ENCODE assay signal across 25 cellular contexts in genomic region chr1:111717450-111717849, GRCh38. TPM values are rescaled to one million over a fixed set of nuclear protein-coding genes. Genes with fewer than 3 reads are reported as not detected.
DNase-seq lines count a peak whose midpoint lies in the region; ATAC-seq and TF ChIP-seq lines count a peak whose summit lies in the region.
"Had no signal": no experiment of that assay in that cellular context is flagged by ENCODE, and none has a peak within 500 bp of the region (broad histone marks: within the 10 kb centered on the region; RNA-seq: fewer than 3 reads in every experiment).

No MANE protein-coding gene starts in this region.

- H3K9me3 ChIP-seq in CD4-positive, alpha-beta T cell (ENCODE audit: control insufficient read depth, low read length) = no peaks in the 10 kb centered on the region
- H3K9me3 ChIP-seq: BLaER1, Caco-2, SJSA1 had no signal

- ATAC-seq in activated CD8-positive, alpha-beta memory T cell treated with anti-CD3 and anti-CD28 coated beads, Interleukin-2, amount 10 ng/mL, durations not matched to agents 7 days and 5 days = no peak
- ATAC-seq in CD4-positive, alpha-beta T cell (ENCODE audit: poor library complexity) = no peak
- ATAC-seq in stimulated activated effector memory CD8-positive, alpha-beta T cell treated with anti-CD3 and anti-CD28 coated beads, Interleukin-12 subunit alpha, Interleukin-12 subunit beta, amount 100 ng/mL, for 72 hours = no peak
- ATAC-seq in GM19395 (IDR thresholded peaks at IDR 0.05; ENCODE audit: unreplicated experiment) = no peak
- ATAC-seq: CD8-positive, alpha-beta T cell had no signal

- DNase-seq in activated CD8-positive, alpha-beta memory T cell treated with anti-CD3 and anti-CD28 coated beads, Interleukin-2, amount 10 ng/mL, durations not matched to agents 7 days and 5 days = no peak
- no peak for DNase-seq in activated CD8-positive, alpha-beta memory T cell treated with anti-CD3 and anti-CD28 coated beads for 24 hours
- DNase-seq in CD4-positive, alpha-beta T cell = no peak
- DNase-seq in activated T-helper 1 cell treated with anti-CD3 and anti-CD28 coated beads, Interleukin-12 subunit alpha, Interleukin-12 subunit beta, Interleukin-2, Interleukin-4 antibody, amounts not matched to agents 30 ng/mL and 10 ng/mL and 1 ng/mL, durations not matched to agents 14 hours and 24 hours and 36 hours (ENCODE audit: low spot score) = no peak
- no peak for DNase-seq in stimulated activated effector memory CD8-positive, alpha-beta T cell treated with anti-CD3 and anti-CD28 coated beads, Interleukin-12 subunit alpha, Interleukin-12 subunit beta, amount 100 ng/mL, for 72 hours (ENCODE audit: low spot score in 2 of 2)
- no peak for DNase-seq in HFFc6
- DNase-seq: Caco-2; CD8-positive, alpha-beta T cell; DMS79 treated with DMSO at 0.1 percent for 48 hours; GF-D8; Karpas-422; NCI-H1092; NCI-H1417 treated with DMSO at 0.1 percent for 48 hours; NCI-H1694 treated with DMSO at 0.1 percent for 48 hours; NCI-H2081 treated with DMSO at 0.1 percent for 48 hours; NCI-H2171; NCI-H226; NCI-H510A; NCI-H69; Right ventricle myocardium superior; RPMI8226 had no signal

- no peak overlapping the region for H3K4me3 Mint-ChIP-seq in activated CD8-positive, alpha-beta memory T cell treated with anti-CD3 and anti-CD28 coated beads, Interleukin-2, amount 10 ng/mL, durations not matched to agents 7 days and 5 days
- H3K4me3 Mint-ChIP-seq in CD4-positive, alpha-beta T cell = no peak overlapping the region
- no peak overlapping the region for H3K4me3 Mint-ChIP-seq in activated T-helper 1 cell treated with anti-CD3 and anti-CD28 coated beads, Interleukin-12 subunit alpha, Interleukin-12 subunit beta, Interleukin-2, Interleukin-4 antibody, amounts not matched to agents 30 ng/mL and 10 ng/mL and 1 ng/mL, durations not matched to agents 14 hours and 24 hours and 36 hours
- H3K4me3 Mint-ChIP-seq in stimulated activated effector memory CD8-positive, alpha-beta T cell treated with anti-CD3 and anti-CD28 coated beads, Interleukin-12 subunit alpha, Interleukin-12 subunit beta, amount 100 ng/mL, for 72 hours = no peak overlapping the region
- no peak overlapping the region for H3K4me3 Mint-ChIP-seq in HFFc6
- H3K4me3 Mint-ChIP-seq: CD8-positive, alpha-beta T cell had no signal

- H3K27me3 Mint-ChIP-seq in activated CD8-positive, alpha-beta memory T cell treated with anti-CD3 and anti-CD28 coated beads, Interleukin-2, amount 10 ng/mL, durations not matched to agents 7 days and 5 days = no peaks in the 10 kb centered on the region
- no peaks in the 10 kb centered on the region for H3K27me3 Mint-ChIP-seq in CD4-positive, alpha-beta T cell
- H3K27me3 Mint-ChIP-seq in activated T-helper 1 cell treated with anti-CD3 and anti-CD28 coated beads, Interleukin-12 subunit alpha, Interleukin-12 subunit beta, Interleukin-2, Interleukin-4 antibody, amounts not matched to agents 30 ng/mL and 10 ng/mL and 1 ng/mL, durations not matched to agents 14 hours and 24 hours and 36 hours (ENCODE audit: insufficient read depth) = no peaks in the 10 kb centered on the region
- H3K27me3 Mint-ChIP-seq in HFFc6 (ENCODE audit: insufficient read depth) = peaks cover 3% of the 10 kb centered on the region; the same call in 1 of the 2 replicates

- no peaks in the 10 kb centered on the region for H3K27me3 ChIP-seq in CD4-positive, alpha-beta T cell (ENCODE audit: control insufficient read depth, insufficient read depth, low read length)
- H3K27me3 ChIP-seq: BLaER1, SJSA1 had no signal

- peak overlapping the region; percentile 13 for H3K27ac Mint-ChIP-seq in activated CD8-positive, alpha-beta memory T cell treated with anti-CD3 and anti-CD28 coated beads, Interleukin-2, amount 10 ng/mL, durations not matched to agents 7 days and 5 days
- H3K27ac Mint-ChIP-seq in CD4-positive, alpha-beta T cell = peak overlapping the region; percentile 0
- H3K27ac Mint-ChIP-seq in activated T-helper 1 cell treated with anti-CD3 and anti-CD28 coated beads, Interleukin-12 subunit alpha, Interleukin-12 subunit beta, Interleukin-2, Interleukin-4 antibody, amounts not matched to agents 30 ng/mL and 10 ng/mL and 1 ng/mL, durations not matched to agents 14 hours and 24 hours and 36 hours = peak overlapping the region; percentile 18
- peak overlapping the region; percentile 83 for H3K27ac Mint-ChIP-seq in stimulated activated effector memory CD8-positive, alpha-beta T cell treated with anti-CD3 and anti-CD28 coated beads, Interleukin-12 subunit alpha, Interleukin-12 subunit beta, amount 100 ng/mL, for 72 hours
- H3K27ac Mint-ChIP-seq in HFFc6 = no peak overlapping the region
- H3K27ac Mint-ChIP-seq: CD8-positive, alpha-beta T cell had no signal

- POLR2A ChIA-PET in CD4-positive, alpha-beta T cell (lab: Charles Lee) = no interaction called here

- no peak for TF ChIP-seq CTCF in CD4-positive, alpha-beta T cell (IDR thresholded peaks at IDR 0.05)
- no peak for TF ChIP-seq CTCF in HFFc6 (IDR thresholded peaks at IDR 0.05)

- CTCF ChIA-PET in activated CD8-positive, alpha-beta memory T cell treated with anti-CD3 and anti-CD28 coated beads, Interleukin-2, amount 10 ng/mL, durations not matched to agents 7 days and 5 days (lab: Charles Lee) = interaction anchor here (1.8 kb wide), 1 partner anchor 30 kb away, joined by 10 read pairs; no protein-coding TSS in a partner anchor
- CTCF ChIA-PET in CD4-positive, alpha-beta T cell (lab: Charles Lee) = no interaction called here

- no peak overlapping the region for H3K27ac ChIP-seq in CD4-positive, alpha-beta T cell (ENCODE audit: low read depth, low read length)
- H3K27ac ChIP-seq: BLaER1, SJSA1 had no signal

- no peaks in the 10 kb centered on the region for H3K9me3 Mint-ChIP-seq in activated CD8-positive, alpha-beta memory T cell treated with anti-CD3 and anti-CD28 coated beads, Interleukin-2, amount 10 ng/mL, durations not matched to agents 7 days and 5 days (ENCODE audit: low read depth)
- H3K9me3 Mint-ChIP-seq in CD4-positive, alpha-beta T cell = no peaks in the 10 kb centered on the region
- no peaks in the 10 kb centered on the region for H3K9me3 Mint-ChIP-seq in activated T-helper 1 cell treated with anti-CD3 and anti-CD28 coated beads, Interleukin-12 subunit alpha, Interleukin-12 subunit beta, Interleukin-2, Interleukin-4 antibody, amounts not matched to agents 30 ng/mL and 10 ng/mL and 1 ng/mL, durations not matched to agents 14 hours and 24 hours and 36 hours
- no peaks in the 10 kb centered on the region for H3K9me3 Mint-ChIP-seq in stimulated activated effector memory CD8-positive, alpha-beta T cell treated with anti-CD3 and anti-CD28 coated beads, Interleukin-12 subunit alpha, Interleukin-12 subunit beta, amount 100 ng/mL, for 72 hours
- H3K9me3 Mint-ChIP-seq in HFFc6 = no peaks in the 10 kb centered on the region
- H3K9me3 Mint-ChIP-seq: CD8-positive, alpha-beta T cell had no signal

- peaks cover 24% of the 10 kb centered on the region for H3K36me3 Mint-ChIP-seq in activated CD8-positive, alpha-beta memory T cell treated with anti-CD3 and anti-CD28 coated beads, Interleukin-2, amount 10 ng/mL, durations not matched to agents 7 days and 5 days
- peaks cover 15% of the 10 kb centered on the region for H3K36me3 Mint-ChIP-seq in CD4-positive, alpha-beta T cell (ENCODE audit: low read depth)
- peaks cover 19% of the 10 kb centered on the region for H3K36me3 Mint-ChIP-seq in activated T-helper 1 cell treated with anti-CD3 and anti-CD28 coated beads, Interleukin-12 subunit alpha, Interleukin-12 subunit beta, Interleukin-2, Interleukin-4 antibody, amounts not matched to agents 30 ng/mL and 10 ng/mL and 1 ng/mL, durations not matched to agents 14 hours and 24 hours and 36 hours (ENCODE audit: low read depth)
- H3K36me3 Mint-ChIP-seq in stimulated activated effector memory CD8-positive, alpha-beta T cell treated with anti-CD3 and anti-CD28 coated beads, Interleukin-12 subunit alpha, Interleukin-12 subunit beta, amount 100 ng/mL, for 72 hours = peaks cover 99% of the 10 kb centered on the region
- H3K36me3 Mint-ChIP-seq in HFFc6 (ENCODE audit: low read depth) = peaks cover 5% of the 10 kb centered on the region; the same call in 1 of the 2 replicates

- intact Hi-C loops in CD4-positive, alpha-beta T cell (cut with DNase I, micrococcal nuclease) = loop anchor here in 1 of 2 experiments (2.0 kb wide), 1 partner anchor 35 kb away; no protein-coding TSS in a partner anchor
- intact Hi-C loops in activated T-helper 1 cell treated with anti-CD3 and anti-CD28 coated beads, Interleukin-12 subunit alpha, Interleukin-12 subunit beta, Interleukin-2, Interleukin-4 antibody, amounts not matched to agents 30 ng/mL and 10 ng/mL and 1 ng/mL, durations not matched to agents 14 hours and 24 hours and 36 hours (cut with micrococcal nuclease) = no loop called here

- peaks cover 14% of the 10 kb centered on the region for H3K4me1 Mint-ChIP-seq in activated CD8-positive, alpha-beta memory T cell treated with anti-CD3 and anti-CD28 coated beads, Interleukin-2, amount 10 ng/mL, durations not matched to agents 7 days and 5 days
- peaks cover 21% of the 10 kb centered on the region for H3K4me1 Mint-ChIP-seq in CD4-positive, alpha-beta T cell (ENCODE audit: low read depth)
- peaks cover 23% of the 10 kb centered on the region for H3K4me1 Mint-ChIP-seq in activated T-helper 1 cell treated with anti-CD3 and anti-CD28 coated beads, Interleukin-12 subunit alpha, Interleukin-12 subunit beta, Interleukin-2, Interleukin-4 antibody, amounts not matched to agents 30 ng/mL and 10 ng/mL and 1 ng/mL, durations not matched to agents 14 hours and 24 hours and 36 hours (ENCODE audit: low read depth)
- peaks cover 42% of the 10 kb centered on the region for H3K4me1 Mint-ChIP-seq in stimulated activated effector memory CD8-positive, alpha-beta T cell treated with anti-CD3 and anti-CD28 coated beads, Interleukin-12 subunit alpha, Interleukin-12 subunit beta, amount 100 ng/mL, for 72 hours
- peaks cover 22% of the 10 kb centered on the region for H3K4me1 Mint-ChIP-seq in HFFc6 (ENCODE audit: low read depth)

RNA-seq across cellular contexts. Expression of gene INKA2, which starts 21.7 kb away (rescaled TPM):
- 1 to 10 TPM; 1.7 to 1.9 TPM for total RNA-seq in activated CD8-positive, alpha-beta memory T cell treated with anti-CD3 and anti-CD28 coated beads, Interleukin-2, amount 10 ng/mL, durations not matched to agents 7 days and 5 days
- under 1 TPM in 1 of 2 experiments, not detected in 1; 0.27 TPM for total RNA-seq in CD4-positive, alpha-beta T cell
- 1.3 and 1.7 TPM in 2 replicates for total RNA-seq in activated T-helper 1 cell treated with anti-CD3 and anti-CD28 coated beads, Interleukin-12 subunit alpha, Interleukin-12 subunit beta, Interleukin-2, Interleukin-4 antibody, amounts not matched to agents 30 ng/mL and 10 ng/mL and 1 ng/mL, durations not matched to agents 14 hours and 24 hours and 36 hours
- total RNA-seq in HFFc6 (2021; fragmentation: NEBNext Ultra II Directional; extraction: Animal tissue kit (Norgen Biotek cat#: 25700)) = 1 to 10 TPM; 1.7 to 3.5 (median 2.6) TPM
- total RNA-seq: A172 had no signal

RNA-seq across cellular contexts. Expression of gene DDX20, which starts 38.3 kb away (rescaled TPM):
- 10 to 100 TPM; 14.1 to 17.9 TPM for total RNA-seq in activated CD8-positive, alpha-beta memory T cell treated with anti-CD3 and anti-CD28 coated beads, Interleukin-2, amount 10 ng/mL, durations not matched to agents 7 days and 5 days
- total RNA-seq in CD4-positive, alpha-beta T cell = 10 to 100 TPM; 27.2 to 27.4 TPM
- total RNA-seq in activated T-helper 1 cell treated with anti-CD3 and anti-CD28 coated beads, Interleukin-12 subunit alpha, Interleukin-12 subunit beta, Interleukin-2, Interleukin-4 antibody, amounts not matched to agents 30 ng/mL and 10 ng/mL and 1 ng/mL, durations not matched to agents 14 hours and 24 hours and 36 hours = 21.5 and 25.2 TPM in 2 replicates
- total RNA-seq in HFFc6 (2021; fragmentation: NEBNext Ultra II Directional; extraction: Animal tissue kit (Norgen Biotek cat#: 25700)) = 10 to 100 TPM; 12.9 to 15.5 (median 13.9) TPM
